Comparison of ENCODE assay signal across 1 cellular context in the genomic region with DNA sequence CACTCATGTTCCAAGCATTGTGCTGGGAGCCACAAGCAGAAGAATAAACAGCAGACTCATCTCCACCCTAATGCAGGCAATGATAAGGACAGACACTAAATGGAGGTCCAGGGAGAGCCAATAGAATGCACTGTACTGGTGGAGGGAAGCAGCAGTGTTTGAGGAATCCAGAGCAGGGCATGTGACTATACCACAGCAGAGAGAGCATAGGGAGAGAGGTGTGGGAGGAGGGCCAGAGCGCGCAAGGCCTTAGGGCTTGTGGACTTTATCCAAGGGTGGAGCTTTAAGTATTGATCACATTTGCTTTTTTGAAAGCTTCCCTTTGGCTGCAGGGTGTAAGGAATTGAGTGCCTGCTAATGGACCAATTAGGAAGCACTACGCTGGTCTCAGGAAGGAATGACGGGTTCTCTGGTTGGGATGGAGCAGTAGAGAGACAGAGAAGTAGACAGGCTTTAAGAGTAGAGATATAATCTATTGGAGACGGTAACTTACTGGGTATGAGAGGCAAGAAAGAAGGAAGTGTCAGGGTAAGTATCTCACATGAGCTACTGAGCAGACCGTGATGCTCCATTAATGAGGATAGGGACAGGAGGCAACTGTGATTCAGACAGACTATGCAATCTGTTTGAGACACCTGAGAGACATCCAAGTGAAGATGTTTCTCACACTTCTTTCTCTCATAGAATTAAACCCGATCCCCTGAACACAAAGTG.
TF ChIP-seq lines count a peak whose summit lies in the region.

No MANE protein-coding gene starts in this region.

TF ChIP-seq in HepG2, 621 proteins besides CTCF, POLR2A, EP300 and RAD21 (continued from another document and continues in another):
- TF ChIP-seq, protein P1, sequence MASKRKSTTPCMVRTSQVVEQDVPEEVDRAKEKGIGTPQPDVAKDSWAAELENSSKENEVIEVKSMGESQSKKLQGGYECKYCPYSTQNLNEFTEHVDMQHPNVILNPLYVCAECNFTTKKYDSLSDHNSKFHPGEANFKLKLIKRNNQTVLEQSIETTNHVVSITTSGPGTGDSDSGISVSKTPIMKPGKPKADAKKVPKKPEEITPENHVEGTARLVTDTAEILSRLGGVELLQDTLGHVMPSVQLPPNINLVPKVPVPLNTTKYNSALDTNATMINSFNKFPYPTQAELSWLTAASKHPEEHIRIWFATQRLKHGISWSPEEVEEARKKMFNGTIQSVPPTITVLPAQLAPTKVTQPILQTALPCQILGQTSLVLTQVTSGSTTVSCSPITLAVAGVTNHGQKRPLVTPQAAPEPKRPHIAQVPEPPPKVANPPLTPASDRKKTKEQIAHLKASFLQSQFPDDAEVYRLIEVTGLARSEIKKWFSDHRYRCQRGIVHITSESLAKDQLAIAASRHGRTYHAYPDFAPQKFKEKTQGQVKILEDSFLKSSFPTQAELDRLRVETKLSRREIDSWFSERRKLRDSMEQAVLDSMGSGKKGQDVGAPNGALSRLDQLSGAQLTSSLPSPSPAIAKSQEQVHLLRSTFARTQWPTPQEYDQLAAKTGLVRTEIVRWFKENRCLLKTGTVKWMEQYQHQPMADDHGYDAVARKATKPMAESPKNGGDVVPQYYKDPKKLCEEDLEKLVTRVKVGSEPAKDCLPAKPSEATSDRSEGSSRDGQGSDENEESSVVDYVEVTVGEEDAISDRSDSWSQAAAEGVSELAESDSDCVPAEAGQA (IDR thresholded peaks at IDR 0.05; ENCODE audit: low read depth): no peak
- TF ChIP-seq, protein P1 (CRISPR knock-in tag; IDR thresholded peaks at IDR 0.05; ENCODE audit: borderline replicate concordance): no peak
- TF ChIP-seq, protein P2, sequence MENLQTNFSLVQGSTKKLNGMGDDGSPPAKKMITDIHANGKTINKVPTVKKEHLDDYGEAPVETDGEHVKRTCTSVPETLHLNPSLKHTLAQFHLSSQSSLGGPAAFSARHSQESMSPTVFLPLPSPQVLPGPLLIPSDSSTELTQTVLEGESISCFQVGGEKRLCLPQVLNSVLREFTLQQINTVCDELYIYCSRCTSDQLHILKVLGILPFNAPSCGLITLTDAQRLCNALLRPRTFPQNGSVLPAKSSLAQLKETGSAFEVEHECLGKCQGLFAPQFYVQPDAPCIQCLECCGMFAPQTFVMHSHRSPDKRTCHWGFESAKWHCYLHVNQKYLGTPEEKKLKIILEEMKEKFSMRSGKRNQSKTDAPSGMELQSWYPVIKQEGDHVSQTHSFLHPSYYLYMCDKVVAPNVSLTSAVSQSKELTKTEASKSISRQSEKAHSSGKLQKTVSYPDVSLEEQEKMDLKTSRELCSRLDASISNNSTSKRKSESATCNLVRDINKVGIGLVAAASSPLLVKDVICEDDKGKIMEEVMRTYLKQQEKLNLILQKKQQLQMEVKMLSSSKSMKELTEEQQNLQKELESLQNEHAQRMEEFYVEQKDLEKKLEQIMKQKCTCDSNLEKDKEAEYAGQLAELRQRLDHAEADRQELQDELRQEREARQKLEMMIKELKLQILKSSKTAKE (CRISPR knock-in tag; IDR thresholded peaks at IDR 0.05; ENCODE audit: borderline replicate concordance): no peak
- TF ChIP-seq, protein P3, sequence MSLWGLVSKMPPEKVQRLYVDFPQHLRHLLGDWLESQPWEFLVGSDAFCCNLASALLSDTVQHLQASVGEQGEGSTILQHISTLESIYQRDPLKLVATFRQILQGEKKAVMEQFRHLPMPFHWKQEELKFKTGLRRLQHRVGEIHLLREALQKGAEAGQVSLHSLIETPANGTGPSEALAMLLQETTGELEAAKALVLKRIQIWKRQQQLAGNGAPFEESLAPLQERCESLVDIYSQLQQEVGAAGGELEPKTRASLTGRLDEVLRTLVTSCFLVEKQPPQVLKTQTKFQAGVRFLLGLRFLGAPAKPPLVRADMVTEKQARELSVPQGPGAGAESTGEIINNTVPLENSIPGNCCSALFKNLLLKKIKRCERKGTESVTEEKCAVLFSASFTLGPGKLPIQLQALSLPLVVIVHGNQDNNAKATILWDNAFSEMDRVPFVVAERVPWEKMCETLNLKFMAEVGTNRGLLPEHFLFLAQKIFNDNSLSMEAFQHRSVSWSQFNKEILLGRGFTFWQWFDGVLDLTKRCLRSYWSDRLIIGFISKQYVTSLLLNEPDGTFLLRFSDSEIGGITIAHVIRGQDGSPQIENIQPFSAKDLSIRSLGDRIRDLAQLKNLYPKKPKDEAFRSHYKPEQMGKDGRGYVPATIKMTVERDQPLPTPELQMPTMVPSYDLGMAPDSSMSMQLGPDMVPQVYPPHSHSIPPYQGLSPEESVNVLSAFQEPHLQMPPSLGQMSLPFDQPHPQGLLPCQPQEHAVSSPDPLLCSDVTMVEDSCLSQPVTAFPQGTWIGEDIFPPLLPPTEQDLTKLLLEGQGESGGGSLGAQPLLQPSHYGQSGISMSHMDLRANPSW (CRISPR knock-in tag; IDR thresholded peaks at IDR 0.05; ENCODE audit: borderline replicate concordance): no peak
- TF ChIP-seq, protein P4, sequence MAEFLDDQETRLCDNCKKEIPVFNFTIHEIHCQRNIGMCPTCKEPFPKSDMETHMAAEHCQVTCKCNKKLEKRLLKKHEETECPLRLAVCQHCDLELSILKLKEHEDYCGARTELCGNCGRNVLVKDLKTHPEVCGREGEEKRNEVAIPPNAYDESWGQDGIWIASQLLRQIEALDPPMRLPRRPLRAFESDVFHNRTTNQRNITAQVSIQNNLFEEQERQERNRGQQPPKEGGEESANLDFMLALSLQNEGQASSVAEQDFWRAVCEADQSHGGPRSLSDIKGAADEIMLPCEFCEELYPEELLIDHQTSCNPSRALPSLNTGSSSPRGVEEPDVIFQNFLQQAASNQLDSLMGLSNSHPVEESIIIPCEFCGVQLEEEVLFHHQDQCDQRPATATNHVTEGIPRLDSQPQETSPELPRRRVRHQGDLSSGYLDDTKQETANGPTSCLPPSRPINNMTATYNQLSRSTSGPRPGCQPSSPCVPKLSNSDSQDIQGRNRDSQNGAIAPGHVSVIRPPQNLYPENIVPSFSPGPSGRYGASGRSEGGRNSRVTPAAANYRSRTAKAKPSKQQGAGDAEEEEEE (CRISPR knock-in tag; IDR thresholded peaks at IDR 0.05; ENCODE audit: borderline replicate concordance): no peak
- TF ChIP-seq ZIK1 (CRISPR knock-in tag; IDR thresholded peaks at IDR 0.05; ENCODE audit: borderline replicate concordance, low read depth) (peak; percentile 31; the same call in 1 of the 2 replicates), YEATS2 (CRISPR knock-in tag; IDR thresholded peaks at IDR 0.05; ENCODE audit: borderline replicate concordance) (no peak; the same call in 1 of the 2 replicates), ZNF619 (CRISPR knock-in tag; IDR thresholded peaks at IDR 0.05) (no peak), ZNF724P (CRISPR knock-in tag; IDR thresholded peaks at IDR 0.05; ENCODE audit: borderline replicate concordance) (0 out of 2 replicates have a peak, but pooled peaks have one; percentile 20), PLRG1 (conservative IDR thresholded peaks at IDR 0.05) (no peak), ZNF777 (CRISPR knock-in tag; IDR thresholded peaks at IDR 0.05) (no peak), ZNF530 (CRISPR knock-in tag; IDR thresholded peaks at IDR 0.05; ENCODE audit: low read depth) (no peak), ZNF577 (CRISPR knock-in tag; IDR thresholded peaks at IDR 0.05; ENCODE audit: borderline replicate concordance, low read depth) (no peak), POLR2G (IDR thresholded peaks at IDR 0.05; ENCODE audit: low read depth, low read length) (no peak), ZNF614 (CRISPR knock-in tag; IDR thresholded peaks at IDR 0.05; ENCODE audit: borderline replicate concordance) (peak; percentile 50; the same call in 1 of the 2 replicates), ZSCAN25 (CRISPR knock-in tag; IDR thresholded peaks at IDR 0.05) (no peak), SNRNP70 (IDR thresholded peaks at IDR 0.05; ENCODE audit: low read depth, low read length) (no peak), ZNF333 (CRISPR knock-in tag; IDR thresholded peaks at IDR 0.05; ENCODE audit: borderline replicate concordance) (no peak), ZNF17 (CRISPR knock-in tag; IDR thresholded peaks at IDR 0.05) (no peak), ZNF782 (CRISPR knock-in tag; IDR thresholded peaks at IDR 0.05; ENCODE audit: borderline replicate concordance) (no peak; the same call in 1 of the 2 replicates), MBD4 (IDR thresholded peaks at IDR 0.05; ENCODE audit: borderline replicate concordance, low read length) (no peak), SATB2 (CRISPR knock-in tag; IDR thresholded peaks at IDR 0.05) (no peak), SP4 (CRISPR knock-in tag; IDR thresholded peaks at IDR 0.05) (no peak)
- TF ChIP-seq, protein P5, sequence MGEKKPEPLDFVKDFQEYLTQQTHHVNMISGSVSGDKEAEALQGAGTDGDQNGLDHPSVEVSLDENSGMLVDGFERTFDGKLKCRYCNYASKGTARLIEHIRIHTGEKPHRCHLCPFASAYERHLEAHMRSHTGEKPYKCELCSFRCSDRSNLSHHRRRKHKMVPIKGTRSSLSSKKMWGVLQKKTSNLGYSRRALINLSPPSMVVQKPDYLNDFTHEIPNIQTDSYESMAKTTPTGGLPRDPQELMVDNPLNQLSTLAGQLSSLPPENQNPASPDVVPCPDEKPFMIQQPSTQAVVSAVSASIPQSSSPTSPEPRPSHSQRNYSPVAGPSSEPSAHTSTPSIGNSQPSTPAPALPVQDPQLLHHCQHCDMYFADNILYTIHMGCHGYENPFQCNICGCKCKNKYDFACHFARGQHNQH (CRISPR knock-in tag; IDR thresholded peaks at IDR 0.05): peak; percentile 66
- TF ChIP-seq, protein P6, sequence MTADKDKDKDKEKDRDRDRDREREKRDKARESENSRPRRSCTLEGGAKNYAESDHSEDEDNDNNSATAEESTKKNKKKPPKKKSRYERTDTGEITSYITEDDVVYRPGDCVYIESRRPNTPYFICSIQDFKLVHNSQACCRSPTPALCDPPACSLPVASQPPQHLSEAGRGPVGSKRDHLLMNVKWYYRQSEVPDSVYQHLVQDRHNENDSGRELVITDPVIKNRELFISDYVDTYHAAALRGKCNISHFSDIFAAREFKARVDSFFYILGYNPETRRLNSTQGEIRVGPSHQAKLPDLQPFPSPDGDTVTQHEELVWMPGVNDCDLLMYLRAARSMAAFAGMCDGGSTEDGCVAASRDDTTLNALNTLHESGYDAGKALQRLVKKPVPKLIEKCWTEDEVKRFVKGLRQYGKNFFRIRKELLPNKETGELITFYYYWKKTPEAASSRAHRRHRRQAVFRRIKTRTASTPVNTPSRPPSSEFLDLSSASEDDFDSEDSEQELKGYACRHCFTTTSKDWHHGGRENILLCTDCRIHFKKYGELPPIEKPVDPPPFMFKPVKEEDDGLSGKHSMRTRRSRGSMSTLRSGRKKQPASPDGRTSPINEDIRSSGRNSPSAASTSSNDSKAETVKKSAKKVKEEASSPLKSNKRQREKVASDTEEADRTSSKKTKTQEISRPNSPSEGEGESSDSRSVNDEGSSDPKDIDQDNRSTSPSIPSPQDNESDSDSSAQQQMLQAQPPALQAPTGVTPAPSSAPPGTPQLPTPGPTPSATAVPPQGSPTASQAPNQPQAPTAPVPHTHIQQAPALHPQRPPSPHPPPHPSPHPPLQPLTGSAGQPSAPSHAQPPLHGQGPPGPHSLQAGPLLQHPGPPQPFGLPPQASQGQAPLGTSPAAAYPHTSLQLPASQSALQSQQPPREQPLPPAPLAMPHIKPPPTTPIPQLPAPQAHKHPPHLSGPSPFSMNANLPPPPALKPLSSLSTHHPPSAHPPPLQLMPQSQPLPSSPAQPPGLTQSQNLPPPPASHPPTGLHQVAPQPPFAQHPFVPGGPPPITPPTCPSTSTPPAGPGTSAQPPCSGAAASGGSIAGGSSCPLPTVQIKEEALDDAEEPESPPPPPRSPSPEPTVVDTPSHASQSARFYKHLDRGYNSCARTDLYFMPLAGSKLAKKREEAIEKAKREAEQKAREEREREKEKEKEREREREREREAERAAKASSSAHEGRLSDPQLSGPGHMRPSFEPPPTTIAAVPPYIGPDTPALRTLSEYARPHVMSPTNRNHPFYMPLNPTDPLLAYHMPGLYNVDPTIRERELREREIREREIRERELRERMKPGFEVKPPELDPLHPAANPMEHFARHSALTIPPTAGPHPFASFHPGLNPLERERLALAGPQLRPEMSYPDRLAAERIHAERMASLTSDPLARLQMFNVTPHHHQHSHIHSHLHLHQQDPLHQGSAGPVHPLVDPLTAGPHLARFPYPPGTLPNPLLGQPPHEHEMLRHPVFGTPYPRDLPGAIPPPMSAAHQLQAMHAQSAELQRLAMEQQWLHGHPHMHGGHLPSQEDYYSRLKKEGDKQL (CRISPR knock-in tag; IDR thresholded peaks at IDR 0.05; ENCODE audit: low read depth): no peak
- TF ChIP-seq, protein P7, sequence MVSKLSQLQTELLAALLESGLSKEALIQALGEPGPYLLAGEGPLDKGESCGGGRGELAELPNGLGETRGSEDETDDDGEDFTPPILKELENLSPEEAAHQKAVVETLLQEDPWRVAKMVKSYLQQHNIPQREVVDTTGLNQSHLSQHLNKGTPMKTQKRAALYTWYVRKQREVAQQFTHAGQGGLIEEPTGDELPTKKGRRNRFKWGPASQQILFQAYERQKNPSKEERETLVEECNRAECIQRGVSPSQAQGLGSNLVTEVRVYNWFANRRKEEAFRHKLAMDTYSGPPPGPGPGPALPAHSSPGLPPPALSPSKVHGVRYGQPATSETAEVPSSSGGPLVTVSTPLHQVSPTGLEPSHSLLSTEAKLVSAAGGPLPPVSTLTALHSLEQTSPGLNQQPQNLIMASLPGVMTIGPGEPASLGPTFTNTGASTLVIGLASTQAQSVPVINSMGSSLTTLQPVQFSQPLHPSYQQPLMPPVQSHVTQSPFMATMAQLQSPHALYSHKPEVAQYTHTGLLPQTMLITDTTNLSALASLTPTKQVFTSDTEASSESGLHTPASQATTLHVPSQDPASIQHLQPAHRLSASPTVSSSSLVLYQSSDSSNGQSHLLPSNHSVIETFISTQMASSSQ (IDR thresholded peaks at IDR 0.05; ENCODE audit: low read depth): no peak
- TF ChIP-seq, protein P7 (CRISPR knock-in tag; IDR thresholded peaks at IDR 0.05; ENCODE audit: borderline replicate concordance): no peak; the same call in 1 of the 2 replicates
